ENCODE assay signal across 8 cellular contexts in the genomic region with DNA sequence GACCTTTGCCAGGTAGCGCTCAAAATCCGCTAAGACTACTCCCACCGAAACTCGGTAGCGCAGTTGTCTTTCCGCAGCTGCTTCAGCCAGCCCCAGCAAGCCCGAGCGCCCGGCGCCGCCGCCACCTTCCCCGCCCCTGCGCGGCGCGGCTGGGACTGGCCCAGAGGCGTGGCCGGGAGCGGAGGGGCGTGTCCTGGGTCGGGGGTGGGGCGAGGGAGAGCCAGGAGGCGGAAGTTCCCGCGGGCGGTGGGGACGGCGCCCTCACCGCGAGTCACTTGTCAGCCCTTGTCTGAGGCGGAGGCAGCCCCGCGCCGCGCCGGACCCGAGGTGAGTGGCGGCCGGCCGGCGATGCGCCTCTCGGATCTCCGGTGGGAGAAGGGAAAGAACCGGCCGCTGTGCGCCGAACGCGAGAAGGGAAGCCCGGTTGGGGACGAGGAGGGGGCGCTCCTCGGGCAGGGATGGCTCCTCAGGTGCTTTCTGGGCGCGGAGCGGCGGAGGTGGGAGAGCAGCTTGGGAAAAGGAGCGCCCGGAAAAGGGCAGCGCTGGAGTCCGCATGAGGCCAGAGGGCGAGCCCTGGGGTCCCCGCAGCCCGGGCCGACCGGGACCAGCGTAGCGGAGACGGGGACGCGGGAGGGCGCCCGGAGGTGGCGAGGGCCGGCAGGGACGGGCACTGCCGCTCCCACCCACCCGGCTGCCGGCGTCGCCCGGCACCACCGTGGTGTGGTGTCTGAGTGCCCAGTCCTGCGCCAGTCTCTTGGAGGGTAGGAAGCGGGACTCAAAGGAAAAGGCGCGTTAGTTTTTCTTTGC. TPM values are rescaled to one million over a fixed set of nuclear protein-coding genes. Genes with fewer than 3 reads are reported as not detected.
DNase-seq lines count a peak whose midpoint lies in the region; ATAC-seq and TF ChIP-seq lines count a peak whose summit lies in the region.

A gene with protein sequence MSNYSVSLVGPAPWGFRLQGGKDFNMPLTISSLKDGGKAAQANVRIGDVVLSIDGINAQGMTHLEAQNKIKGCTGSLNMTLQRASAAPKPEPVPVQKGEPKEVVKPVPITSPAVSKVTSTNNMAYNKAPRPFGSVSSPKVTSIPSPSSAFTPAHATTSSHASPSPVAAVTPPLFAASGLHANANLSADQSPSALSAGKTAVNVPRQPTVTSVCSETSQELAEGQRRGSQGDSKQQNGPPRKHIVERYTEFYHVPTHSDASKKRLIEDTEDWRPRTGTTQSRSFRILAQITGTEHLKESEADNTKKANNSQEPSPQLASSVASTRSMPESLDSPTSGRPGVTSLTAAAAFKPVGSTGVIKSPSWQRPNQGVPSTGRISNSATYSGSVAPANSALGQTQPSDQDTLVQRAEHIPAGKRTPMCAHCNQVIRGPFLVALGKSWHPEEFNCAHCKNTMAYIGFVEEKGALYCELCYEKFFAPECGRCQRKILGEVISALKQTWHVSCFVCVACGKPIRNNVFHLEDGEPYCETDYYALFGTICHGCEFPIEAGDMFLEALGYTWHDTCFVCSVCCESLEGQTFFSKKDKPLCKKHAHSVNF (plus strand): TSS at position 274 of the 807 bp plus-strand sequence. CDS start 3,347 bp downstream, outside the sequence.

- no peak within 1 kb of the TSS for H4K91ac ChIP-seq in H9 (ENCODE audit: insufficient read length, low read depth, low read length)

- peaks cover 1 to 10% (median 9%) of the 10 kb centered on the region in 3 experiments; a peak in 5 of 7 replicates for H3K36me3 Mint-ChIP-seq in H9 (ENCODE audit: insufficient read depth in 1 of 3, low read depth in 3 of 3)
- H3K36me3 Mint-ChIP-seq in activated naive CD4-positive, alpha-beta T cell treated with anti-CD3 and anti-CD28 coated beads for 36 hours (ENCODE audit: low read depth), result peaks cover 5% of the 10 kb centered on the region

- peak within 1 kb of the TSS; percentile 71 for H2BK120ac ChIP-seq in H9 (ENCODE audit: low read depth, low read length, poor library complexity, severe bottlenecking)

- peak; percentile 95 for ATAC-seq in gastroesophageal sphincter

- no peak within 1 kb of the TSS for H2BK15ac ChIP-seq in H9 (ENCODE audit: low read depth, low read length)

- no peak within 1 kb of the TSS for H3K56ac ChIP-seq in H9 (ENCODE audit: insufficient read length, low read depth, low read length)

- H3K9me3 ChIP-seq in H9 (ENCODE audit: control insufficient read depth, low read depth, low read length) (no peaks in the 10 kb centered on the region), gastroesophageal sphincter (no peaks in the 10 kb centered on the region), suprapubic skin (no peaks in the 10 kb centered on the region)

- CTCF ChIA-PET in activated naive CD4-positive, alpha-beta T cell treated with anti-CD3 and anti-CD28 coated beads for 36 hours (lab: Charles Lee), result interaction anchor here (1.5 kb wide), 1 partner anchor 45 kb away, joined by 6 read pairs; no protein-coding TSS in a partner anchor

- peak; percentile 73 for DNase-seq in GF-D8 (lab: John Stamatoyannopoulos, UW)
- peak; percentile 95 for DNase-seq in H9
- DNase-seq in M059J (ENCODE audit: low read depth), result peak; percentile 84
- DNase-seq in SK-N-DZ (ENCODE audit: low spot score), result peak; percentile 84
- DNase-seq in activated naive CD4-positive, alpha-beta T cell treated with anti-CD3 and anti-CD28 coated beads for 36 hours, result peak; percentile 90
- peak; percentile 33 to 95 (median 87) for DNase-seq in nucleus accumbens (lab: John Stamatoyannopoulos, UW)
- DNase-seq in suprapubic skin (ENCODE audit: low spot score in 2 of 2), result peak; percentile 93

- H2BK20ac ChIP-seq in H9 (ENCODE audit: low read depth, low read length, poor library complexity, severe bottlenecking), result no peak within 1 kb of the TSS

- peaks cover 3% of the 10 kb centered on the region; the same call in 1 of the 2 replicates for H3K4me1 ChIP-seq in H9 (ENCODE audit: insufficient read depth, low read length)
- H3K4me1 ChIP-seq in gastroesophageal sphincter, result peaks cover 4 to 42% (median 11%) of the 10 kb centered on the region in 3 donors
- peaks cover 46% of the 10 kb centered on the region for H3K4me1 ChIP-seq in suprapubic skin

- TF ChIP-seq CTCF in H9 (conservative IDR thresholded peaks at IDR 0.05) (no peak; the same call in 2 of the 3 replicates), gastroesophageal sphincter (IDR thresholded peaks at IDR 0.05) (peak in 1 of 4 experiments; percentile 24), suprapubic skin (IDR thresholded peaks at IDR 0.05) (no peak)

- H3K18ac ChIP-seq in H9 (ENCODE audit: insufficient read length, low read depth, low read length), result peak within 1 kb of the TSS; percentile 80

- intact Hi-C loops in activated naive CD4-positive, alpha-beta T cell treated with anti-CD3 and anti-CD28 coated beads for 36 hours (cut with micrococcal nuclease), result loop anchor here (1.0 to 2.0 kb wide), 4 partner anchors 55 to 245 kb away; partner anchors contain the start of gene SMARCAD1

- peak within 1 kb of the TSS; percentile 88 to 89 for H3K4me3 Mint-ChIP-seq in H9
- H3K4me3 Mint-ChIP-seq in activated naive CD4-positive, alpha-beta T cell treated with anti-CD3 and anti-CD28 coated beads for 36 hours, result peak within 1 kb of the TSS; percentile 85

- peak within 1 kb of the TSS; percentile 83 for H3K4me2 ChIP-seq in H9 (ENCODE audit: insufficient read depth, insufficient read length, low read length)

- H3K27me3 Mint-ChIP-seq in H9 (ENCODE audit: low read depth), result peaks cover 4% of the 10 kb centered on the region
- peaks cover 13% of the 10 kb centered on the region for H3K27me3 Mint-ChIP-seq in activated naive CD4-positive, alpha-beta T cell treated with anti-CD3 and anti-CD28 coated beads for 36 hours (ENCODE audit: low read depth)

- H3K4me1 Mint-ChIP-seq in H9, result peaks cover 26 to 27% of the 10 kb centered on the region in 2 experiments
- peaks cover 26% of the 10 kb centered on the region for H3K4me1 Mint-ChIP-seq in activated naive CD4-positive, alpha-beta T cell treated with anti-CD3 and anti-CD28 coated beads for 36 hours (ENCODE audit: low read depth)

- peak within 1 kb of the TSS; percentile 86 to 92 for H3K4me3 ChIP-seq in gastroesophageal sphincter
- peak within 1 kb of the TSS; percentile 100 for H3K4me3 ChIP-seq in suprapubic skin

- H3K14ac ChIP-seq in H9 (ENCODE audit: insufficient read depth, low read length), result peak within 1 kb of the TSS; percentile 95

- peak; percentile 95 to 96 for TF ChIP-seq POLR2A in gastroesophageal sphincter (IDR thresholded peaks at IDR 0.05)
- peak; percentile 11 to 93 for TF ChIP-seq POLR2A in suprapubic skin (IDR thresholded peaks at IDR 0.05)

- H3K23ac ChIP-seq in H9 (ENCODE audit: insufficient read length, low read depth, low read length), result no peak within 1 kb of the TSS

- H3K27ac ChIP-seq in H9 (ENCODE audit: insufficient read length, low read depth, low read length) (no peak within 1 kb of the TSS), gastroesophageal sphincter (peak within 1 kb of the TSS; percentile 94 to 99 (median 98)), suprapubic skin (peak within 1 kb of the TSS; percentile 99)

- no peak within 1 kb of the TSS for H3T11ph ChIP-seq in H9 (ENCODE audit: low read length)

- no peak within 1 kb of the TSS for H2BK5ac ChIP-seq in H9 (ENCODE audit: insufficient read length, low read length)

- peak within 1 kb of the TSS; percentile 78 for H3K9ac ChIP-seq in H9 (ENCODE audit: extremely low read depth, insufficient read length, low read length)

- H3K79me2 ChIP-seq in H9 (ENCODE audit: insufficient read depth, low read length), result no peaks in the 10 kb centered on the region

- no peak within 1 kb of the TSS for H2AK5ac ChIP-seq in H9 (ENCODE audit: insufficient read length, low read length)

- TF ChIP-seq EP300 in gastroesophageal sphincter (IDR thresholded peaks at IDR 0.05) (no peak), suprapubic skin (IDR thresholded peaks at IDR 0.05) (no peak)

- H4K20me1 ChIP-seq in H9 (ENCODE audit: control insufficient read depth, insufficient read depth, insufficient read length), result no peaks in the 10 kb centered on the region

- H3K4ac ChIP-seq in H9 (ENCODE audit: low read depth, low read length), result no peak within 1 kb of the TSS; the same call in 1 of the 2 replicates

- H3K36me3 ChIP-seq in gastroesophageal sphincter, result peaks cover 0 to 11% of the 10 kb centered on the region in 2 donors
- peaks cover 6% of the 10 kb centered on the region for H3K36me3 ChIP-seq in suprapubic skin

- H3K27me3 ChIP-seq in H9 (ENCODE audit: insufficient read depth, low read length) (no peaks in the 10 kb centered on the region), gastroesophageal sphincter (no peaks in the 10 kb centered on the region), suprapubic skin (no peaks in the 10 kb centered on the region)

- H3K23me2 ChIP-seq in H9 (ENCODE audit: insufficient read length, low read depth, low read length, poor library complexity, severe bottlenecking), result peaks cover 9% of the 10 kb centered on the region

- no peak within 1 kb of the TSS for H4K8ac ChIP-seq in H9 (replicated peaks; ENCODE audit: insufficient read length, low read depth, low read length)

- WGBS in H9 (ENCODE audit: extremely low coverage, insufficient read length, low lambda C conversion rate), result no CpG with 5 or more reads among the region's 89 CpGs
- 1% methylated on average over 23 of the region's 89 CpGs; no CpG with 5 or more reads in 1 of the 2 donors for WGBS in gastroesophageal sphincter (ENCODE audit: low coverage in 1 of 2), 2 donors
- WGBS in suprapubic skin, result 0% methylated on average over 28 of the region's 89 CpGs

- no peaks in the 10 kb centered on the region; a peak in 1 of 5 replicates for H3K9me3 Mint-ChIP-seq in H9
- H3K9me3 Mint-ChIP-seq in activated naive CD4-positive, alpha-beta T cell treated with anti-CD3 and anti-CD28 coated beads for 36 hours, result no peaks in the 10 kb centered on the region

- no peak within 1 kb of the TSS for H2BK12ac ChIP-seq in H9 (ENCODE audit: insufficient read length, low read depth, low read length)

- no peaks in the 10 kb centered on the region for H3K79me1 ChIP-seq in H9 (ENCODE audit: insufficient read depth, low read depth, low read length, poor library complexity, severe bottlenecking)

- H3K27ac Mint-ChIP-seq in H9, result peak within 1 kb of the TSS in 2 of 3 experiments; percentile 51 to 98; a peak in 3 of 7 replicates
- peak within 1 kb of the TSS; percentile 41 for H3K27ac Mint-ChIP-seq in activated naive CD4-positive, alpha-beta T cell treated with anti-CD3 and anti-CD28 coated beads for 36 hours

- H2AFZ ChIP-seq in H9 (ENCODE audit: low read length), result peak within 1 kb of the TSS; percentile 16

- no peak within 1 kb of the TSS for H4K5ac ChIP-seq in H9 (ENCODE audit: insufficient read length, low read depth, low read length)

RNA-seq across cellular contexts. Expression of the gene that starts here (rescaled TPM):
- total RNA-seq in H9 (2021), result 57.7 and 58.0 TPM in 2 replicates
- total RNA-seq in M059J (2014; rRNA removed; shearing (Covaris generic)), result 49.8 and 54.3 TPM in 2 replicates
- polyA plus RNA-seq in SK-N-DZ (2014; cell fraction: cytosol; rRNA removed), result 8.9 and 12.6 TPM in 2 replicates
- polyA plus RNA-seq in SK-N-DZ (2014; cell fraction: nucleus; rRNA removed), result 3.0 and 3.1 TPM in 2 replicates
- 10 to 100 TPM; 19.0 to 22.2 TPM for total RNA-seq in activated naive CD4-positive, alpha-beta T cell treated with anti-CD3 and anti-CD28 coated beads for 36 hours
- total RNA-seq in gastroesophageal sphincter, result 100 to 1,000 TPM; 100 to 223 (median 175) TPM
- total RNA-seq in suprapubic skin, result 100 to 1,000 TPM in 2 of 4 donors, 10 to 100 TPM in 2; 90.5 to 148 (median 115) TPM
